Comparison of ENCODE assay signal across 14 cellular contexts in genomic region chr20:10412591-10413408, GRCh38. TPM values are rescaled to one million over a fixed set of nuclear protein-coding genes. Genes with fewer than 3 reads are reported as not detected.
A peak's percentile ranks its signal among the peaks of the same experiment; 100 is the strongest.
DNase-seq lines count a peak whose midpoint lies in the region; ATAC-seq, FAIRE-seq and TF ChIP-seq lines count a peak whose summit lies in the region.
"Had no signal": no experiment of that assay in that cellular context is flagged by ENCODE, and none has a peak within 500 bp of the region (broad histone marks: within the 10 kb centered on the region; RNA-seq: fewer than 3 reads in every experiment).

No MANE protein-coding gene starts in this region.

- POLR2A ChIA-PET in HepG2 (lab: Yijun Ruan, JAX) = no interaction called here

- WGBS in HepG2 (ENCODE audit: low lambda C conversion rate) = 94% methylated on average over 5 of the region's 5 CpGs
- WGBS in small intestine, 3 donors = 78 to 83% (median 83%) methylated on average over 5 of the region's 5 CpGs
- WGBS in thyroid gland, 2 donors = 86% methylated on average over 5 of the region's 5 CpGs

- H3K4me3 ChIP-seq in GM06990 (replicated peaks; ENCODE audit: low read depth, low read length) (no peak overlapping the region), HepG2 (replicated peaks in 1 of 3; ENCODE audit: insufficient read depth in 1 of 3, low read depth in 2 of 3, low read length in 3 of 3) (no peak overlapping the region), small intestine (ENCODE audit: low read depth in 1 of 2, low read length in 2 of 2) (no peak overlapping the region), thyroid gland (replicated peaks in 1 of 3) (no peak overlapping the region)
- H3K4me3 ChIP-seq: sigmoid colon had no signal

- H3K27ac ChIP-seq in HepG2 (ENCODE audit: extremely low read length, insufficient read depth, low read length) = no peak overlapping the region
- H3K27ac ChIP-seq in small intestine (ENCODE audit: low read depth in 1 of 2, low read length in 1 of 2) = no peak overlapping the region
- no peak overlapping the region for H3K27ac ChIP-seq in thyroid gland
- H3K27ac ChIP-seq: sigmoid colon had no signal

- no peak overlapping the region for H3K4me2 ChIP-seq in HepG2 (ENCODE audit: low read depth, low read length)

- H2AFZ ChIP-seq in HepG2 (ENCODE audit: low read length) = no peak overlapping the region

- no peak for DNase-seq in GM06990 (ENCODE audit: extremely low read depth, insufficient read length)
- no peak for DNase-seq in HepG2 (ENCODE audit: low spot score)
- DNase-seq in small intestine = no peak
- no peak for DNase-seq in GM19240 (ENCODE audit: insufficient read length, low spot score)
- DNase-seq in thyroid gland = no peak
- DNase-seq: activated T-cell treated with anti-CD3 and anti-CD28 coated beads, Interleukin-2, amount 50 U/mL, for 72 hours; effector memory CD8-positive, alpha-beta T cell; kidney; NCI-H510A treated with DMSO at 0.1 percent for 48 hours; sigmoid colon had no signal

- H4K20me1 ChIP-seq in HepG2 (ENCODE audit: insufficient read depth, low read length) = no peaks in the 10 kb centered on the region

- intact Hi-C loops in HepG2 (cut with micrococcal nuclease; ENCODE audit: unreplicated experiment) (loop anchor here (1.0 kb wide), 2 partner anchors 96 to 434 kb away; no protein-coding TSS in a partner anchor), thyroid gland (cut with DNase I) (no loop called here)

- H3K9ac ChIP-seq in HepG2 (ENCODE audit: insufficient read depth, low read depth, low read length) = no peak overlapping the region

- H3K36me3 ChIP-seq in GM06990 (ENCODE audit: control insufficient read depth, insufficient read depth, low read length) (peaks cover 2% of the 10 kb centered on the region), HepG2 (replicated peaks in 1 of 2; ENCODE audit: control insufficient read depth in 1 of 2, insufficient read depth in 2 of 2, low read length in 2 of 2) (peaks cover 23 to 51% of the 10 kb centered on the region in 2 experiments), small intestine (ENCODE audit: control insufficient read depth in 2 of 2, insufficient read depth in 2 of 2, low read length in 2 of 2) (peaks cover 0 to 2% of the 10 kb centered on the region in 2 donors), thyroid gland (peaks cover 0 to 3% of the 10 kb centered on the region in 2 donors)

- ATAC-seq in HG02981 (IDR thresholded peaks at IDR 0.05; ENCODE audit: unreplicated experiment) (peak; percentile 82), SK-N-SH treated with all-trans-retinoic acid at 6 μM for 48 hours (peak; percentile 59; the same call in 2 of the 3 replicates), HepG2 (peak; percentile 55; the same call in 2 of the 3 replicates), GM19035 (IDR thresholded peaks at IDR 0.05; ENCODE audit: unreplicated experiment) (no peak)
- ATAC-seq: activated T-cell treated with anti-CD3 and anti-CD28 coated beads, Interleukin-2, amount 50 U/mL, for 72 hours; effector memory CD8-positive, alpha-beta T cell had no signal

- H3K79me2 ChIP-seq in HepG2 (ENCODE audit: insufficient read depth, low read length) = peaks cover 3% of the 10 kb centered on the region

- in situ Hi-C loops in HepG2 (cut with HindIII; ENCODE audit: extremely low pct_ligation_motif_present, low pct_unique_long_range_greater_than_20kb) = loop anchor here (10.0 kb wide), 1 partner anchor 62 kb away; no protein-coding TSS in a partner anchor

- H3K4me1 ChIP-seq in HepG2 (ENCODE audit: insufficient read depth, low read length) (0 out of 2 replicates have a peak, but pooled peaks cover 7% of the 10 kb centered on the region), small intestine (ENCODE audit: control insufficient read depth in 2 of 2, insufficient read depth in 1 of 2, low read depth in 1 of 2, low read length in 1 of 2) (peaks cover 0 to 2% of the 10 kb centered on the region in 2 donors), thyroid gland (peaks cover 4 to 17% of the 10 kb centered on the region in 2 donors)

- H3K27me3 ChIP-seq in GM06990 (replicated peaks; ENCODE audit: control insufficient read depth, insufficient read depth, low read length) = no peaks in the 10 kb centered on the region
- no peaks in the 10 kb centered on the region for H3K27me3 ChIP-seq in HepG2 (ENCODE audit: control insufficient read depth in 1 of 2, insufficient read depth in 2 of 2, low read length in 2 of 2)
- no peaks in the 10 kb centered on the region for H3K27me3 ChIP-seq in small intestine (ENCODE audit: control insufficient read depth in 2 of 2, insufficient read depth in 2 of 2, low read length in 2 of 2)
- H3K27me3 ChIP-seq in thyroid gland = no peaks in the 10 kb centered on the region
- H3K27me3 ChIP-seq: sigmoid colon had no signal

- TF ChIP-seq CTCF in GM06990 (IDR thresholded peaks at IDR 0.05; ENCODE audit: insufficient read depth, low read length, poor library complexity, severe bottlenecking) = peak; percentile 27
- TF ChIP-seq CTCF in HepG2 (CRISPR knock-in tag; IDR thresholded peaks at IDR 0.05) = peak; percentile 60
- TF ChIP-seq CTCF in thyroid gland (IDR thresholded peaks at IDR 0.05) = no peak

- BruUV-seq in HepG2 (replicated peaks; lab: Mats Ljungman, UMichigan) = no TSS peak

- no peak for TF ChIP-seq RAD21 in HepG2 (CRISPR knock-in tag; IDR thresholded peaks at IDR 0.05)

- H3K9me3 ChIP-seq in HepG2 (ENCODE audit: low read length) (no peaks in the 10 kb centered on the region), small intestine (ENCODE audit: control insufficient read depth, low read depth) (no peaks in the 10 kb centered on the region), thyroid gland (no peaks in the 10 kb centered on the region)
- H3K9me3 ChIP-seq: sigmoid colon had no signal

- CTCF ChIA-PET in HepG2 (lab: Yijun Ruan, JAX; ENCODE audit: low intra/inter-chr PET ratio, low total read pairs) = interaction anchor here (2.6 kb wide), 1 partner anchor 97 kb away, joined by 10 read pairs; no protein-coding TSS in a partner anchor

- no peak for TF ChIP-seq EP300 in HepG2 (IDR thresholded peaks at IDR 0.05; ENCODE audit: low read depth in 2 of 2, low read length in 2 of 2)
- TF ChIP-seq EP300 in HepG2 (CRISPR knock-in tag; IDR thresholded peaks at IDR 0.05; ENCODE audit: borderline replicate concordance) = no peak

- FAIRE-seq in HepG2 (lab: Jason Lieb, UNC) (no peak), small intestine (lab: Jason Lieb, UNC) (no peak)
- FAIRE-seq: G401.6, kidney had no signal

- TF ChIP-seq POLR2A in HepG2 (IDR thresholded peaks at IDR 0.05; ENCODE audit: insufficient read depth in 1 of 2, low read depth in 2 of 2, low read length in 2 of 2) (0 out of 4 replicates have a peak, but pooled peaks of 1 of the 2 experiments have one; percentile 23), thyroid gland (IDR thresholded peaks at IDR 0.05) (no peak)

RNA-seq across cellular contexts. Expression of gene MKKS, which starts 21.2 kb away (rescaled TPM):
- 26.7 and 44.8 TPM in 2 replicates for total RNA-seq in HepG2 (2016; rRNA removed; fragmentation: Illumina TruSeq; extraction: Trizol)
- total RNA-seq in HepG2 (2016; cell fraction: cytosol; rRNA removed; fragmentation: Illumina TruSeq; extraction: Trizol; ENCODE audit: low read depth) = 5.3 and 6.8 TPM in 2 replicates
- total RNA-seq in HepG2 (2016; cell fraction: insoluble cytoplasmic fraction; rRNA removed; fragmentation: Illumina TruSeq; extraction: Trizol) = 25.8 and 43.2 TPM in 2 replicates
- 38.7 and 41.1 TPM in 2 replicates for total RNA-seq in HepG2 (2016; cell fraction: membrane; rRNA removed; fragmentation: Illumina TruSeq; extraction: Trizol)
- 19.6 and 20.4 TPM in 2 replicates for total RNA-seq in HepG2 (2016; cell fraction: nucleus; rRNA removed; fragmentation: Illumina TruSeq; extraction: Trizol)
- polyA plus RNA-seq in HepG2 (2011; rRNA removed) = 29.7 and 34.5 TPM in 2 replicates
- 14.1 and 21.7 TPM in 2 replicates for polyA plus RNA-seq in HepG2 (2011; cell fraction: cytosol; rRNA removed)
- polyA plus RNA-seq in HepG2 (2011; cell fraction: nucleus; rRNA removed) = 10.6 and 13.5 TPM in 2 replicates
- 23.4 and 27.8 TPM in 2 replicates for polyA plus RNA-seq in HepG2 (2012)
- polyA plus RNA-seq in HepG2 (2016; cell fraction: cytosol; fragmentation: Illumina TruSeq; extraction: Trizol; ENCODE audit: low read depth) = 8.1 and 13.3 TPM in 2 replicates
- polyA plus RNA-seq in HepG2 (2016; cell fraction: insoluble cytoplasmic fraction; fragmentation: Illumina TruSeq; extraction: Trizol; ENCODE audit: low read depth) = 46.7 and 49.7 TPM in 2 replicates
- 27.1 and 37.0 TPM in 2 replicates for polyA plus RNA-seq in HepG2 (2016; cell fraction: membrane; fragmentation: Illumina TruSeq; extraction: Trizol; ENCODE audit: low read depth)
- polyA plus RNA-seq in HepG2 (2016; cell fraction: nucleus; fragmentation: Illumina TruSeq; extraction: Trizol; ENCODE audit: insufficient read depth, low read depth) = 28.9 and 30.4 TPM in 2 replicates
- 5.5 and 13.2 TPM in 2 replicates for polyA minus RNA-seq in HepG2 (2011; rRNA and poly(A)+ RNA removed; ENCODE audit: low replicate concordance)
- polyA minus RNA-seq in HepG2 (2011; cell fraction: cytosol; rRNA and poly(A)+ RNA removed) = 8.6 and 10.6 TPM in 2 replicates
- polyA minus RNA-seq in HepG2 (2011; cell fraction: nucleus; rRNA and poly(A)+ RNA removed) = 13.6 and 26.7 TPM in 2 replicates
- polyA plus RNA-seq in small intestine = 10 to 100 TPM; 23.6 to 29.1 (median 25.7) TPM
- 10 to 100 TPM; 19.3 to 27.8 (median 24.1) TPM for total RNA-seq in thyroid gland

RNA-seq across cellular contexts. Expression of gene SLX4IP, which starts 22.3 kb away (rescaled TPM):
- total RNA-seq in HepG2 (2016; rRNA removed; fragmentation: Illumina TruSeq; extraction: Trizol) (7.3 and 9.5 TPM in 2 replicates), thyroid gland (1 to 10 TPM; 6.3 to 8.3 (median 7.4) TPM)
- total RNA-seq in HepG2 (2016; cell fraction: cytosol; rRNA removed; fragmentation: Illumina TruSeq; extraction: Trizol; ENCODE audit: low read depth) = 0.81 and 0.97 TPM in 2 replicates
- 6.8 and 8.5 TPM in 2 replicates for total RNA-seq in HepG2 (2016; cell fraction: insoluble cytoplasmic fraction; rRNA removed; fragmentation: Illumina TruSeq; extraction: Trizol)
- total RNA-seq in HepG2 (2016; cell fraction: membrane; rRNA removed; fragmentation: Illumina TruSeq; extraction: Trizol) = 3.8 and 4.3 TPM in 2 replicates
- total RNA-seq in HepG2 (2016; cell fraction: nucleus; rRNA removed; fragmentation: Illumina TruSeq; extraction: Trizol) = 9.5 and 10.9 TPM in 2 replicates
- polyA plus RNA-seq in HepG2 (2011; rRNA removed) (3.1 and 3.6 TPM in 2 replicates), small intestine (1 to 10 TPM; 1.6 to 2.5 (median 2.5) TPM)
- polyA plus RNA-seq in HepG2 (2011; cell fraction: cytosol; rRNA removed) = 1.6 and 1.8 TPM in 2 replicates
- polyA plus RNA-seq in HepG2 (2011; cell fraction: nucleus; rRNA removed) = 5.5 and 5.7 TPM in 2 replicates
- 2.5 and 3.1 TPM in 2 replicates for polyA plus RNA-seq in HepG2 (2012)
- 0.32 and 0.38 TPM in 2 replicates for polyA plus RNA-seq in HepG2 (2016; cell fraction: cytosol; fragmentation: Illumina TruSeq; extraction: Trizol; ENCODE audit: low read depth)
- polyA plus RNA-seq in HepG2 (2016; cell fraction: insoluble cytoplasmic fraction; fragmentation: Illumina TruSeq; extraction: Trizol; ENCODE audit: low read depth) = 4.0 TPM in 2 replicates
- polyA plus RNA-seq in HepG2 (2016; cell fraction: membrane; fragmentation: Illumina TruSeq; extraction: Trizol; ENCODE audit: low read depth) = 1.1 and 1.2 TPM in 2 replicates
- 9.4 and 10.0 TPM in 2 replicates for polyA plus RNA-seq in HepG2 (2016; cell fraction: nucleus; fragmentation: Illumina TruSeq; extraction: Trizol; ENCODE audit: insufficient read depth, low read depth)
- 4.8 and 8.5 TPM in 2 replicates for polyA minus RNA-seq in HepG2 (2011; rRNA and poly(A)+ RNA removed; ENCODE audit: low replicate concordance)
- polyA minus RNA-seq in HepG2 (2011; cell fraction: cytosol; rRNA and poly(A)+ RNA removed) = 7.0 and 7.6 TPM in 2 replicates
- polyA minus RNA-seq in HepG2 (2011; cell fraction: nucleus; rRNA and poly(A)+ RNA removed) = 17.0 and 21.4 TPM in 2 replicates

Comparison
In these comparisons a context has a peak if more than half of its experiments do, and no peak if none do; other contexts are left out.
1. CTCF ChIP-seq: peak in GM06990 (single experiment) and HepG2 (single experiment); none in thyroid gland (0 of 6).